8 cellular contexts compared by ENCODE assay signal in the genomic region with DNA sequence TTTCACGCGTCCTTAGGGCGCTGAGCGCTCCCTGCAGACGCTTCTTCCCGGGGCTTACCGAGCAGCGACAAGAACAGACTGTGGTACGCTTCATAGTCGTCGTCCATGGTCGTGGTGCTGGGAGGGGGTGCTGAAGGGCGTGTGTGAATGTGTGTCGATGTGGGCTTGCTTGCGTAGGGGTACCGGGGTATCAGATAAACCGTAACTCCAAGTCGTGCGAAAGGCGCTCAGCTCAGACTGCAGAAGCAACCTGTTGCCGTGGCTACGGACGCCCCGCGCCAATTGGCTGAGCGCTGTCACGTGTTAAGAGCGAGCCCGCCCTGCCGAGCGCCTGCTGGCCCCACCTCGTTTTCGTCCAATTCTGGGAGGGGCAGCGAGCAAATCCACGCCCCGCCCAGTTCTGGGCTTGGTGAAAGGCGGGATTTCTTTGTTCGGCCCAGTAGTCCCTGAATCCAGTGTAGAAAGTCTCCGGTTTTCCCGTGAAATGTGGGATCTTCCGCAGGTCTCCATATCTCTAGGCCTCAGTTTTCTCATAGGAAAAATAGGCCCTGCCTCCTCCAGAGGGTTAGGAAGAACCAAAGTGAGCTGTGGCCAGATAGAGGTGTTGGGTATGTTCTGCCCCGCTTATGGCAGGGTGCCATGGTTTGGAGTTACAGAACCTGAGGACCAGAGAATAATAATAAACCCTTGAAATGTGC. TPM values are rescaled to one million over a fixed set of nuclear protein-coding genes. Genes with fewer than 3 reads are reported as not detected.
DNase-seq lines count a peak whose midpoint lies in the region; ATAC-seq, FAIRE-seq and TF ChIP-seq lines count a peak whose summit lies in the region.

Gene EFCAB12, minus strand, starts transcription at position 255 of the 698 bp plus-strand sequence. Its CDS starts 148 bp downstream, at position 107.

- H3K9me3 ChIP-seq in SK-N-MC (ENCODE audit: low read depth, low read length), result no peaks in the 10 kb centered on the region

- H3K4me3 Mint-ChIP-seq in activated naive CD8-positive, alpha-beta T cell, result peak within 1 kb of the TSS; percentile 82

- H3K4me1 ChIP-seq in KMS-11 (ENCODE audit: low read depth, poor library complexity, severe bottlenecking), result peaks cover 49% of the 10 kb centered on the region

- H2AFZ ChIP-seq in KMS-11 (ENCODE audit: low read depth), result peak within 1 kb of the TSS; percentile 49; the same call in 1 of the 2 replicates

- no peaks in the 10 kb centered on the region for H3K27me3 Mint-ChIP-seq in activated naive CD8-positive, alpha-beta T cell

- DNase-seq in D721Med (ENCODE audit: insufficient read length, low spot score) (peak; percentile 51), SK-N-MC (ENCODE audit: low read depth, low spot score) (peak; percentile 83), glomerular visceral epithelial cell (ENCODE audit: extremely low spot score) (peak; percentile 79), occipital lobe (lab: John Stamatoyannopoulos, UW) (peak; percentile 94), substantia nigra (lab: John Stamatoyannopoulos, UW) (peak; percentile 57 to 98 (median 94))

- peak within 1 kb of the TSS; percentile 70 for H3K4me2 ChIP-seq in KMS-11

- H3K79me2 ChIP-seq in KMS-11 (ENCODE audit: insufficient read depth, low read depth), result no peaks in the 10 kb centered on the region

- peaks cover 22% of the 10 kb centered on the region for H3K4me1 Mint-ChIP-seq in activated naive CD8-positive, alpha-beta T cell (ENCODE audit: low read depth)

- TF ChIP-seq CTCF in D721Med (IDR thresholded peaks at IDR 0.05; ENCODE audit: insufficient read depth, missing control alignments) (no peak), KMS-11 (conservative IDR thresholded peaks at IDR 0.05; ENCODE audit: low read depth, low read length) (no peak)

- no peak for FAIRE-seq in D721Med (lab: Jason Lieb, UNC)

- no peaks in the 10 kb centered on the region for H4K20me1 ChIP-seq in KMS-11 (ENCODE audit: insufficient read depth)

- no peaks in the 10 kb centered on the region for H3K9me3 Mint-ChIP-seq in activated naive CD8-positive, alpha-beta T cell (ENCODE audit: low read depth)

- H3K36me3 ChIP-seq in KMS-11 (ENCODE audit: insufficient read depth) (no peaks in the 10 kb centered on the region; the same call in 1 of the 2 replicates), SK-N-MC (ENCODE audit: insufficient read depth, low read length) (peaks cover 35% of the 10 kb centered on the region)

- peak; percentile 83 for ATAC-seq in GM21528 (IDR thresholded peaks at IDR 0.05; ENCODE audit: low FRiP score, unreplicated experiment)

- H3K4me3 ChIP-seq in KMS-11 (IDR thresholded peaks at IDR 0.05; ENCODE audit: insufficient read depth, low read depth, low read length) (peak within 1 kb of the TSS; percentile 91), SK-N-MC (peak within 1 kb of the TSS; percentile 87)

- H3K27me3 ChIP-seq in KMS-11 (ENCODE audit: insufficient read depth, low read depth), result no peaks in the 10 kb centered on the region; the same call in 1 of the 2 replicates

- H3K27ac ChIP-seq in KMS-11 (peak within 1 kb of the TSS; percentile 51), SK-N-MC (peak within 1 kb of the TSS; percentile 77), substantia nigra (ENCODE audit: low read depth, low read length, poor library complexity, severe bottlenecking) (peak within 1 kb of the TSS; percentile 79)

- no peak within 1 kb of the TSS for H3K9ac ChIP-seq in KMS-11
- H3K9ac ChIP-seq in SK-N-MC (ENCODE audit: insufficient read length), result peak within 1 kb of the TSS; percentile 77

- peaks cover 5% of the 10 kb centered on the region for H3K36me3 Mint-ChIP-seq in activated naive CD8-positive, alpha-beta T cell

- H3K27ac Mint-ChIP-seq in activated naive CD8-positive, alpha-beta T cell, result peak within 1 kb of the TSS; percentile 64

RNA-seq across cellular contexts. Expression of gene EFCAB12, which starts in this region (rescaled TPM):
- 0.16 TPM for total RNA-seq in occipital lobe

Comparison
In these comparisons a context has a peak if more than half of its experiments do, and no peak if none do; other contexts are left out.
1. Peak in every context shown above with its lines: DNase-seq, ATAC-seq, H3K4me3 ChIP-seq and H3K27ac ChIP-seq.
2. Peak in DNase-seq in occipital lobe; RNA of the gene not detected or under 1 TPM.